Comparison of ENCODE assay signal across 1 cellular context in the genomic region with DNA sequence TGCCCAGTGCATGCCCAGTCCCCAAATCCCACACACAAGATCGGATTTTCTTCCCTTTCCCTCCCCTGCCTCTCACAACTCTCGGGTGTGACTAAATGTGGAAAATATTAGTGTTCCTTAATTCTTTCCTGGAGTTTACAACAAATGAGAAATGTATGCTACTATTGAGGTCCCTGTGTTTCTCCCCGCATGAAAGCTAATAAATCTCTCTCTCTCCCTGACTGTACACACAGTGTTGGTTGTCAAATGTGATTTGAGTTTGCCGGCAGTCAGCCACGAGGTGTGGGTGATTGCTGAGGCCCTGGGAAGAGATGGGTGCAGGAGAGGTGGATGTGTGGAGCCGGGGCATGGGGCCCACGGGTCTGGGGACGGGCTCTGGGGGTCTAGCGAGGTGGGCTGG.
TF ChIP-seq lines count a peak whose summit lies in the region.

No MANE protein-coding gene starts in this region.

TF ChIP-seq in GM12878, 131 proteins besides CTCF, POLR2A, EP300 and RAD21 (continued from another document):
- TF ChIP-seq, protein P1, sequence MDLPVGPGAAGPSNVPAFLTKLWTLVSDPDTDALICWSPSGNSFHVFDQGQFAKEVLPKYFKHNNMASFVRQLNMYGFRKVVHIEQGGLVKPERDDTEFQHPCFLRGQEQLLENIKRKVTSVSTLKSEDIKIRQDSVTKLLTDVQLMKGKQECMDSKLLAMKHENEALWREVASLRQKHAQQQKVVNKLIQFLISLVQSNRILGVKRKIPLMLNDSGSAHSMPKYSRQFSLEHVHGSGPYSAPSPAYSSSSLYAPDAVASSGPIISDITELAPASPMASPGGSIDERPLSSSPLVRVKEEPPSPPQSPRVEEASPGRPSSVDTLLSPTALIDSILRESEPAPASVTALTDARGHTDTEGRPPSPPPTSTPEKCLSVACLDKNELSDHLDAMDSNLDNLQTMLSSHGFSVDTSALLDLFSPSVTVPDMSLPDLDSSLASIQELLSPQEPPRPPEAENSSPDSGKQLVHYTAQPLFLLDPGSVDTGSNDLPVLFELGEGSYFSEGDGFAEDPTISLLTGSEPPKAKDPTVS (IDR thresholded peaks at IDR 0.05; ENCODE audit: low read depth, low read length), result no peak
TF ChIP-seq in GM12878: peak in this region for 1.
